Comparison of ENCODE assay signal across 8 cellular contexts in genomic region chr1:6026095-6026809, GRCh38. TPM values are rescaled to one million over a fixed set of nuclear protein-coding genes. Genes with fewer than 3 reads are reported as not detected.
DNase-seq lines count a peak whose midpoint lies in the region; ATAC-seq and TF ChIP-seq lines count a peak whose summit lies in the region.

No MANE protein-coding gene starts in this region.

- POLR2A ChIA-PET in GM10248 (lab: Yijun Ruan, JAX) (interaction anchor here (3.6 kb wide), 1 partner anchor 33 kb away, joined by 15 read pairs; the partner anchor contains the start of gene NPHP4), T-cell (lab: Charles Lee) (interaction anchor here in 1 of 2 donors (0.6 to 1.0 kb wide), 3 partner anchors 32 to 35 kb away, joined by 3 to 5 read pairs (median 4); no protein-coding TSS in a partner anchor)

- H3K4me3 Mint-ChIP-seq in T-cell, result peak overlapping the region; percentile 87 to 95 (median 92)
- peak overlapping the region; percentile 96 for H3K4me3 Mint-ChIP-seq in activated naive CD8-positive, alpha-beta T cell treated with anti-CD3 and anti-CD28 coated beads, Interleukin-2, amount 50 U/mL, for 24 hours

- peak overlapping the region; percentile 95 to 98 for H3K27ac Mint-ChIP-seq in T-cell
- peak overlapping the region; percentile 95 for H3K27ac Mint-ChIP-seq in activated naive CD8-positive, alpha-beta T cell treated with anti-CD3 and anti-CD28 coated beads, Interleukin-2, amount 50 U/mL, for 24 hours

- H3K27me3 Mint-ChIP-seq in T-cell, result no peaks in the 10 kb centered on the region
- no peaks in the 10 kb centered on the region for H3K27me3 Mint-ChIP-seq in activated naive CD8-positive, alpha-beta T cell treated with anti-CD3 and anti-CD28 coated beads, Interleukin-2, amount 50 U/mL, for 24 hours

- CTCF ChIA-PET in GM10248 (lab: Yijun Ruan, JAX), result interaction anchor here (0.9 to 1.7 kb wide), 2 partner anchors 8 to 35 kb away, joined by 4 to 10 read pairs; partner anchors contain the start of gene NPHP4
- CTCF ChIA-PET in T-cell (lab: Charles Lee), result interaction anchor here in 1 of 2 donors (1.3 to 1.4 kb wide), 2 partner anchors 32 to 34 kb away, joined by 5 to 7 read pairs; partner anchors contain the start of gene NPHP4

- H3K36me3 Mint-ChIP-seq in T-cell, result peaks cover 14% of the 10 kb centered on the region
- H3K36me3 Mint-ChIP-seq in activated naive CD8-positive, alpha-beta T cell treated with anti-CD3 and anti-CD28 coated beads, Interleukin-2, amount 50 U/mL, for 24 hours (ENCODE audit: low read depth), result peaks cover 36% of the 10 kb centered on the region

- peaks cover 49 to 62% (median 56%) of the 10 kb centered on the region in 3 donors for H3K4me1 Mint-ChIP-seq in T-cell
- peaks cover 57% of the 10 kb centered on the region for H3K4me1 Mint-ChIP-seq in activated naive CD8-positive, alpha-beta T cell treated with anti-CD3 and anti-CD28 coated beads, Interleukin-2, amount 50 U/mL, for 24 hours

- peaks cover 0 to 9% (median 0%) of the 10 kb centered on the region in 3 donors for H3K9me3 Mint-ChIP-seq in T-cell
- H3K9me3 Mint-ChIP-seq in activated naive CD8-positive, alpha-beta T cell treated with anti-CD3 and anti-CD28 coated beads, Interleukin-2, amount 50 U/mL, for 24 hours, result peaks cover 8% of the 10 kb centered on the region

- TF ChIP-seq CTCF in GM10248 (IDR thresholded peaks at IDR 0.05; ENCODE audit: control extremely low read depth, extremely low read depth, low read depth, missing control alignments), result no peak
- no peak for TF ChIP-seq CTCF in LNCaP clone FGC (IDR thresholded peaks at IDR 0.05; ENCODE audit: control insufficient read depth, extremely low read depth, insufficient read depth)

- ATAC-seq in T-cell (replicated peaks in 1 of 4) (peak; percentile 86 to 90 (median 88)), SK-N-SH treated with all-trans-retinoic acid at 6 μM for 48 hours (no peak; the same call in 2 of the 3 replicates)
- peak; percentile 83 for ATAC-seq in activated naive CD8-positive, alpha-beta T cell treated with anti-CD3 and anti-CD28 coated beads, Interleukin-2, amount 50 U/mL, for 24 hours

- no peaks in the 10 kb centered on the region for H3K27me3 ChIP-seq in layer of hippocampus (ENCODE audit: control insufficient read depth, insufficient read depth, low read length)

- H3K27ac ChIP-seq in layer of hippocampus (ENCODE audit: low read depth, low read length), result peak overlapping the region; percentile 2

- DNase-seq in GM10248 (ENCODE audit: extremely low spot score) (peak; percentile 90), GOT3 (lab: John Stamatoyannopoulos, UW) (peak; percentile 26), LNCaP clone FGC (ENCODE audit: low read depth) (peak; percentile 70), T-cell (peak; percentile 87 to 96 (median 92))
- DNase-seq in activated naive CD8-positive, alpha-beta T cell treated with anti-CD3 and anti-CD28 coated beads, Interleukin-2, amount 50 U/mL, for 24 hours, result peak; percentile 95
- peak; percentile 87 to 92 (median 92) for DNase-seq in stimulated activated CD4-positive, alpha-beta T cell treated with anti-CD3 and anti-CD28 coated beads, TNF-alpha, amount 100 ng/mL, for 48 hours (ENCODE audit: low read depth in 3 of 3)

- peak overlapping the region; percentile 54 for H3K4me3 ChIP-seq in LNCaP clone FGC (ENCODE audit: low read depth, low read length)

TF ChIP-seq in SK-N-SH treated with all-trans-retinoic acid at 6 μM for 48 hours, 23 proteins besides CTCF, POLR2A, EP300 and RAD21:
- TF ChIP-seq ZFP30 (CRISPR knock-in tag; IDR thresholded peaks at IDR 0.05) (no peak), TSHZ2 (CRISPR knock-in tag; IDR thresholded peaks at IDR 0.05) (no peak), CSDC2 (CRISPR knock-in tag; IDR thresholded peaks at IDR 0.05) (no peak), RARB (CRISPR knock-in tag; IDR thresholded peaks at IDR 0.05) (no peak), ZNF8 (CRISPR knock-in tag; IDR thresholded peaks at IDR 0.05) (no peak), CSRNP3 (CRISPR knock-in tag; IDR thresholded peaks at IDR 0.05) (no peak), PATZ1 (CRISPR knock-in tag; IDR thresholded peaks at IDR 0.05; ENCODE audit: borderline replicate concordance) (no peak), ZNF565 (CRISPR knock-in tag; conservative IDR thresholded peaks at IDR 0.05; ENCODE audit: low read depth) (no peak), SNAI2 (CRISPR knock-in tag; IDR thresholded peaks at IDR 0.05) (no peak), POU6F1 (CRISPR knock-in tag; IDR thresholded peaks at IDR 0.05; ENCODE audit: borderline replicate concordance, low read depth) (no peak), OSR1 (CRISPR knock-in tag; IDR thresholded peaks at IDR 0.05) (no peak), ZFP3 (CRISPR knock-in tag; IDR thresholded peaks at IDR 0.05) (no peak), ZNF70 (CRISPR knock-in tag; IDR thresholded peaks at IDR 0.05) (no peak)
TF ChIP-seq in SK-N-SH treated with all-trans-retinoic acid at 6 μM for 48 hours: peak in this region for 0.

RNA-seq across cellular contexts. Expression of gene KCNAB2, which starts 19.4 kb away (rescaled TPM):
- 100 to 1,000 TPM; 181 to 270 (median 252) TPM for total RNA-seq in T-cell

RNA-seq across cellular contexts. Expression of gene NPHP4, which starts 34.0 kb away (rescaled TPM):
- total RNA-seq in T-cell, result 10 to 100 TPM in 1 of 5 donors, 1 to 10 TPM in 4; 9.0 to 10.5 (median 9.8) TPM

Comparison
In these comparisons a context has a peak if more than half of its experiments do, and no peak if none do; other contexts are left out.
1. DNase-seq: peak in every context shown above with its lines; median percentile 95 in activated naive CD8-positive, alpha-beta T cell treated with anti-CD3 and anti-CD28 coated beads, Interleukin-2, amount 50 U/mL, for 24 hours; 92 in T-cell; 92 in stimulated activated CD4-positive, alpha-beta T cell treated with anti-CD3 and anti-CD28 coated beads, TNF-alpha, amount 100 ng/mL, for 48 hours; 90 in GM10248; 70 in LNCaP clone FGC; 26 in GOT3.